In genomic region chr15:77623878-77624524, GRCh38 we compare ENCODE assay signal across 25 cellular contexts. TPM values are rescaled to one million over a fixed set of nuclear protein-coding genes. Genes with fewer than 3 reads are reported as not detected.
DNase-seq lines count a peak whose midpoint lies in the region; ATAC-seq, FAIRE-seq and TF ChIP-seq lines count a peak whose summit lies in the region.
"Had no signal": no experiment of that assay in that cellular context is flagged by ENCODE, and none has a peak within 500 bp of the region (broad histone marks: within the 10 kb centered on the region; RNA-seq: fewer than 3 reads in every experiment).

No MANE protein-coding gene starts in this region.

- H3K36me3 Mint-ChIP-seq in endothelial cell (ENCODE audit: low read depth, unreplicated experiment) = peaks cover 3% of the 10 kb centered on the region
- no peaks in the 10 kb centered on the region for H3K36me3 Mint-ChIP-seq in neural progenitor cell
- H3K36me3 Mint-ChIP-seq: natural killer cell had no signal

- H3K4me1 Mint-ChIP-seq in endothelial cell (ENCODE audit: unreplicated experiment) (peaks cover 16% of the 10 kb centered on the region), neural progenitor cell (peaks cover 50% of the 10 kb centered on the region)
- H3K4me1 Mint-ChIP-seq: natural killer cell; stimulated activated naive CD8-positive, alpha-beta T cell treated with anti-CD3 and anti-CD28 coated beads, Interleukin-15, amount 100 ng/mL, for 72 hours had no signal

- peak; percentile 68 for FAIRE-seq in HTR-8/SVneo (lab: Jason Lieb, UNC)

- H3K4me3 Mint-ChIP-seq in endothelial cell (ENCODE audit: unreplicated experiment) = peak overlapping the region; percentile 14
- peak overlapping the region; percentile 14 for H3K4me3 Mint-ChIP-seq in neural progenitor cell
- H3K4me3 Mint-ChIP-seq: activated CD8-positive, alpha-beta T cell treated with anti-CD3 and anti-CD28 coated beads for 36 hours; natural killer cell; stimulated activated naive CD8-positive, alpha-beta T cell treated with anti-CD3 and anti-CD28 coated beads, Interleukin-15, amount 100 ng/mL, for 72 hours had no signal

- no peak overlapping the region for H3K27ac Mint-ChIP-seq in endothelial cell (ENCODE audit: unreplicated experiment)
- peak overlapping the region; percentile 78 for H3K27ac Mint-ChIP-seq in neural progenitor cell
- H3K27ac Mint-ChIP-seq: activated CD8-positive, alpha-beta T cell treated with anti-CD3 and anti-CD28 coated beads for 36 hours; natural killer cell had no signal

- H2AFZ ChIP-seq in neural progenitor cell (replicated peaks) = no peak overlapping the region

- H3K9me3 Mint-ChIP-seq in endothelial cell (ENCODE audit: unreplicated experiment) (no peaks in the 10 kb centered on the region), neural progenitor cell (no peaks in the 10 kb centered on the region)
- H3K9me3 Mint-ChIP-seq: activated CD8-positive, alpha-beta T cell treated with anti-CD3 and anti-CD28 coated beads for 36 hours; natural killer cell; stimulated activated naive CD8-positive, alpha-beta T cell treated with anti-CD3 and anti-CD28 coated beads, Interleukin-15, amount 100 ng/mL, for 72 hours had no signal

- peaks cover 47% of the 10 kb centered on the region for H3F3A ChIP-seq in neural progenitor cell (ENCODE audit: low read depth)

- ATAC-seq in GM21786 (IDR thresholded peaks at IDR 0.05; ENCODE audit: unreplicated experiment) (no peak), GM18870 (IDR thresholded peaks at IDR 0.05; ENCODE audit: unreplicated experiment) (no peak)
- ATAC-seq: activated CD8-positive, alpha-beta T cell treated with anti-CD3 and anti-CD28 coated beads for 36 hours; stimulated activated naive CD8-positive, alpha-beta T cell treated with anti-CD3 and anti-CD28 coated beads, Interleukin-15, amount 100 ng/mL, for 72 hours had no signal

- TF ChIP-seq CTCF in endothelial cell (IDR thresholded peaks at IDR 0.05; ENCODE audit: unreplicated experiment) = no peak
- TF ChIP-seq CTCF in neural progenitor cell (IDR thresholded peaks at IDR 0.05) = no peak

- no peak overlapping the region for H3K9ac ChIP-seq in neural progenitor cell

- H3K9me3 ChIP-seq in neural progenitor cell (ENCODE audit: low read depth) = no peaks in the 10 kb centered on the region
- H3K9me3 ChIP-seq: heart right ventricle, tibial artery had no signal

- no peak overlapping the region for H3K27ac ChIP-seq in neural progenitor cell
- H3K27ac ChIP-seq: 22Rv1, heart right ventricle, tibial artery had no signal

- H3K27me3 Mint-ChIP-seq in endothelial cell (ENCODE audit: unreplicated experiment) = peaks cover 13% of the 10 kb centered on the region
- peaks cover 10% of the 10 kb centered on the region for H3K27me3 Mint-ChIP-seq in neural progenitor cell (ENCODE audit: insufficient read depth, low read depth)

- no peak overlapping the region for H3K4me3 ChIP-seq in neural progenitor cell
- H3K4me3 ChIP-seq: heart right ventricle, tibial artery had no signal

- H3K36me3 ChIP-seq in neural progenitor cell = no peaks in the 10 kb centered on the region
- H3K36me3 ChIP-seq: heart right ventricle, tibial artery had no signal

- no peaks in the 10 kb centered on the region for H3K27me3 ChIP-seq in neural progenitor cell

- DNase-seq in NCI-H2227 (lab: John Stamatoyannopoulos, UW; ENCODE audit: unreplicated experiment) (peak; percentile 11), NCI-H2227 treated with DMSO at 0.1 percent for 48 hours (lab: John Stamatoyannopoulos, UW) (no peak), HTR-8/SVneo (ENCODE audit: insufficient read length, low spot score) (no peak), endothelial cell (ENCODE audit: low spot score) (no peak), neural progenitor cell (ENCODE audit: low spot score) (no peak), A172 (ENCODE audit: low spot score) (no peak)
- DNase-seq: activated CD4-positive, CD25-positive, alpha-beta regulatory T cell treated with anti-CD3 and anti-CD28 coated beads, Interleukin-2, amount 50 U/mL, for 72 hours; activated CD8-positive, alpha-beta T cell treated with anti-CD3 and anti-CD28 coated beads for 36 hours; activated effector memory CD4-positive, alpha-beta T cell treated with Interleukin-2 at 50 U/mL for 16 hours; AML-193; DMS79; effector CD4-positive, alpha-beta T cell; erythroblast; heart right ventricle; natural killer cell; NCI-H1436 treated with DMSO at 0.1 percent for 48 hours; NCI-H510A treated with DMSO at 0.1 percent for 48 hours; SIG-M5; stimulated activated naive CD8-positive, alpha-beta T cell treated with anti-CD3 and anti-CD28 coated beads, Interleukin-15, amount 100 ng/mL, for 72 hours; T-helper 1 cell; tibial artery had no signal

- H4K20me1 ChIP-seq in neural progenitor cell (ENCODE audit: low read depth) = peaks cover 44% of the 10 kb centered on the region

- peaks cover 68% of the 10 kb centered on the region for H3K4me1 ChIP-seq in neural progenitor cell

- H3K4me2 ChIP-seq in neural progenitor cell = peak overlapping the region; percentile 66

- H3K79me2 ChIP-seq in neural progenitor cell (ENCODE audit: low read depth) = peaks cover 96% of the 10 kb centered on the region

RNA-seq across cellular contexts. Expression of gene LINGO1, which starts 8.7 kb away (rescaled TPM):
- total RNA-seq in endothelial cell (ENCODE audit: unreplicated experiment) (18.8 TPM), neural progenitor cell (ENCODE audit: low replicate concordance) (7.9 and 28.2 TPM in 2 replicates)
- total RNA-seq in A172 (2014; rRNA removed; shearing (Covaris generic)) = 0.60 and 1.1 TPM in 2 replicates
- total RNA-seq: activated CD8-positive, alpha-beta T cell treated with anti-CD3 and anti-CD28 coated beads for 36 hours; fibroblast of villous mesenchyme; natural killer cell had no signal
